In genomic region chr12:9751204-9752144, GRCh38 we compare ENCODE assay signal across 9 cellular contexts. TPM values are rescaled to one million over a fixed set of nuclear protein-coding genes. Genes with fewer than 3 reads are reported as not detected.
A peak's percentile ranks its signal among the peaks of the same experiment; 100 is the strongest.
DNase-seq lines count a peak whose midpoint lies in the region; TF ChIP-seq lines count a peak whose summit lies in the region.
"Had no signal": no experiment of that assay in that cellular context is flagged by ENCODE, and none has a peak within 500 bp of the region (broad histone marks: within the 10 kb centered on the region; RNA-seq: fewer than 3 reads in every experiment).

No MANE protein-coding gene starts in this region.

- WGBS in transverse colon (ENCODE audit: low coverage in 1 of 2), 2 donors = 28 to 36% methylated on average over 8 to 9 of the region's 9 CpGs

- H3K9me3 ChIP-seq in transverse colon = no peaks in the 10 kb centered on the region

- no peak for TF ChIP-seq POLR2A in transverse colon (IDR thresholded peaks at IDR 0.05)

- H3K27ac ChIP-seq in transverse colon = peak overlapping the region in 2 of 4 donors; percentile 19 to 21
- H3K27ac ChIP-seq: 22Rv1 had no signal

- H3K36me3 ChIP-seq in transverse colon = no peaks in the 10 kb centered on the region

- TF ChIP-seq CTCF in transverse colon (IDR thresholded peaks at IDR 0.05) = peak in 3 of 5 experiments; percentile 28 to 34 (median 32)

- no peaks in the 10 kb centered on the region for H3K27me3 ChIP-seq in transverse colon

- no peak overlapping the region for H3K4me3 ChIP-seq in transverse colon

- TF ChIP-seq EP300 in transverse colon (IDR thresholded peaks at IDR 0.05; ENCODE audit: low read depth) = no peak

- in situ Hi-C loops in transverse colon (cut with MboI; ENCODE audit: low pct_ligation_motif_present in 1 of 4, low pct_unique_long_range_greater_than_20kb in 1 of 4, low sequenced_read_pairs in 3 of 4) = loop anchor here in 1 of 4 donors (5.0 kb wide), 1 partner anchor 176 kb away; no protein-coding TSS in a partner anchor

- intact Hi-C loops in transverse colon (cut with DNase I; ENCODE audit: low total_unique reads) = no loop called here

- H3K4me1 ChIP-seq in transverse colon = peaks cover 0 to 8% (median 0%) of the 10 kb centered on the region in 4 donors

- DNase-seq in DMS 273 (lab: John Stamatoyannopoulos, UW; ENCODE audit: unreplicated experiment) = peak; percentile 25
- no peak for DNase-seq in DMS 273 treated with DMSO at 0.1 percent for 48 hours (lab: John Stamatoyannopoulos, UW)
- peak; percentile 10 for DNase-seq in NCI-H774 (lab: John Stamatoyannopoulos, UW)
- peak; percentile 69 for DNase-seq in activated T-cell treated with anti-CD3 and anti-CD28 coated beads for 4 hours
- peak; percentile 47 for DNase-seq in iris pigment epithelial cell (ENCODE audit: low read depth)
- DNase-seq in transverse colon = no peak
- DNase-seq in nucleus accumbens (lab: John Stamatoyannopoulos, UW) = no peak
- no peak for DNase-seq in GOT3 (lab: John Stamatoyannopoulos, UW)

RNA-seq across cellular contexts. Expression of gene CD69, which starts 9.2 kb away (rescaled TPM):
- total RNA-seq in transverse colon = 10 to 100 TPM in 1 of 4 donors, 1 to 10 TPM in 1, not detected in 2; 7.8 to 19.2 TPM

RNA-seq across cellular contexts. Expression of gene CLECL1, which starts 18.6 kb away (rescaled TPM):
- total RNA-seq in transverse colon = 1 to 10 TPM in 1 of 4 donors, not detected in 3; 2.7 TPM

Comparison
In these comparisons a context has a peak if more than half of its experiments do, and no peak if none do; other contexts are left out.
1. DNase-seq: peak in DMS 273 (single experiment), NCI-H774 (single experiment), activated T-cell treated with anti-CD3 and anti-CD28 coated beads for 4 hours (single experiment) and iris pigment epithelial cell (single experiment); none in DMS 273 treated with DMSO at 0.1 percent for 48 hours (single experiment), transverse colon (single experiment), nucleus accumbens (0 of 56) and GOT3 (single experiment).